ENCODE assay signal across 8 cellular contexts in the genomic region with DNA sequence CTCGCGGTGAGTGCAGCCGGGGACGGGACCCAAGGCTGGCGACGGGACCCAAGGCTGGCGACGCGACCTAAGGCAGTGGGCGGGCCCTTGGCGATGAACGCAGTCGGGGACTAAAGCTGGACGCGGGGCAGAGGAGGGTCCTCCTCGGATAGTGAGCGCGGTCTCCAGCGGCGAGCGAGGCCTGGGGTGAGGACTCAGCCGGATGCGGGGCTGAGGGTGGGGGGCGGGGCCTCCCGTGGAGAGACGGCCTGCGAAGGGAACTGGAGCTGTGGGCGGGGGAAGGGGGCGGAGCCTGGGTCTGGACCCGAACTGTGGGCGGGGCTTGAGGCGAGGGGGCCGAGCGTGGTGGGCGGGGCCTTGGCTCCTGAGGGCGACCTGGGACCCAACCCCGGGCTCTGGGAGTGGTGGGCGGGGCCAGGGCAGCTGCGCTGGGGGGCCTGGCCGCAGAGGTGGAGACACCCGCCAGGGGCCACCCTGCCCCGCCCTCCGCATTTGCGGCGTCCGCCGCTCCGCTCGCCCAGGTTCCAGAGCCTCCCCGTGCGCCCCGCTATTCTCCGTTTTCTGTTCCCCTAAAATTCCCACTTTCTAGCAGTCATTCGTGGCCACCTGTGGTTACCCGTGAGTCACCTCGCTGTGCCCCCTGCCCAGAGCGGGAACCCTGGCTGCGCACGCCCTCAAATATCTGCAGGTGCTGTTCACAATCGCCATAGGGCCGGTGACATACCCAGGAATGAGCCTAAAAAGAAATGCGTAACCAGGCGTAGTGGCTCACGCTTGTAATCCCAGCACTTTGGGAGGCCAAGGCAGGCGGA. TPM values are rescaled to one million over a fixed set of nuclear protein-coding genes. Genes with fewer than 3 reads are reported as not detected.
DNase-seq lines count a peak whose midpoint lies in the region; ATAC-seq and TF ChIP-seq lines count a peak whose summit lies in the region.

No MANE protein-coding gene starts in this region.

- no peaks in the 10 kb centered on the region for H3K9me3 ChIP-seq in gastroesophageal sphincter
- H3K9me3 ChIP-seq in neutrophil, result no peaks in the 10 kb centered on the region
- no peaks in the 10 kb centered on the region for H3K9me3 ChIP-seq in subcutaneous abdominal adipose tissue (ENCODE audit: control insufficient read depth in 5 of 5, low read length in 5 of 5)

- peak overlapping the region in 4 of 5 donors; percentile 53 to 86 (median 72) for H3K9ac ChIP-seq in subcutaneous abdominal adipose tissue (ENCODE audit: low read length in 5 of 5)

- 0 to 27% methylated on average over 9 to 11 of the region's 65 CpGs for WGBS in gastroesophageal sphincter (ENCODE audit: low coverage in 1 of 2), 2 donors

- peak; percentile 93 for ATAC-seq in gastroesophageal sphincter

- TF ChIP-seq CTCF in gastroesophageal sphincter (IDR thresholded peaks at IDR 0.05) (no peak), neutrophil (IDR thresholded peaks at IDR 0.05) (no peak)

- H3K27me3 ChIP-seq in gastroesophageal sphincter, result no peaks in the 10 kb centered on the region
- peaks cover 4% of the 10 kb centered on the region for H3K27me3 ChIP-seq in neutrophil
- H3K27me3 ChIP-seq in subcutaneous abdominal adipose tissue (ENCODE audit: control insufficient read depth in 5 of 5, insufficient read depth in 4 of 5, low read length in 5 of 5), result no peaks in the 10 kb centered on the region

- H3K36me3 ChIP-seq in gastroesophageal sphincter (no peaks in the 10 kb centered on the region), neutrophil (no peaks in the 10 kb centered on the region), subcutaneous abdominal adipose tissue (ENCODE audit: control insufficient read depth in 5 of 5, insufficient read depth in 5 of 5, low read length in 5 of 5) (no peaks in the 10 kb centered on the region)

- POLR2A ChIA-PET in HEK293T (lab: Yijun Ruan, JAX), result interaction anchor here (0.5 to 2.6 kb wide), 15 partner anchors 9 to 133 kb away, joined by 3 to 37 read pairs (median 3); a partner anchor contains a TSS

- H3K4me3 ChIP-seq in gastroesophageal sphincter (peak overlapping the region; percentile 47 to 89), neutrophil (ENCODE audit: low read depth in 1 of 2, low read length in 1 of 2) (peak overlapping the region; percentile 82 to 85), subcutaneous abdominal adipose tissue (ENCODE audit: low read depth in 1 of 5, low read length in 5 of 5) (peak overlapping the region; percentile 40 to 90 (median 80))

- peak overlapping the region; percentile 93 for H3K27ac Mint-ChIP-seq in activated naive CD4-positive, alpha-beta T cell treated with anti-CD3 and anti-CD28 coated beads, Interleukin-2, amount 10 ng/mL, durations not matched to agents 7 days and 5 days

- H3K36me3 Mint-ChIP-seq in activated naive CD4-positive, alpha-beta T cell treated with anti-CD3 and anti-CD28 coated beads, Interleukin-2, amount 10 ng/mL, durations not matched to agents 7 days and 5 days, result peaks cover 14% of the 10 kb centered on the region

- no peaks in the 10 kb centered on the region for H3K9me3 Mint-ChIP-seq in activated naive CD4-positive, alpha-beta T cell treated with anti-CD3 and anti-CD28 coated beads, Interleukin-2, amount 10 ng/mL, durations not matched to agents 7 days and 5 days

- peaks cover 0 to 30% (median 15%) of the 10 kb centered on the region in 3 donors for H3K4me1 ChIP-seq in gastroesophageal sphincter
- H3K4me1 ChIP-seq in neutrophil (ENCODE audit: control insufficient read depth in 1 of 2, insufficient read depth in 1 of 2, low read depth in 1 of 2, low read length in 1 of 2), result peaks cover 16 to 17% of the 10 kb centered on the region in 2 experiments
- H3K4me1 ChIP-seq in subcutaneous abdominal adipose tissue (ENCODE audit: control insufficient read depth in 5 of 5, insufficient read depth in 5 of 5, low read length in 5 of 5), result peaks cover 3 to 21% (median 19%) of the 10 kb centered on the region in 5 donors

- H3K27ac ChIP-seq in gastroesophageal sphincter (peak overlapping the region; percentile 88 to 99 (median 98)), neutrophil (peak overlapping the region; percentile 79), subcutaneous abdominal adipose tissue (ENCODE audit: low read depth, low read length) (peak overlapping the region; percentile 78)

- peak overlapping the region; percentile 89 for H3K4me3 Mint-ChIP-seq in activated naive CD4-positive, alpha-beta T cell treated with anti-CD3 and anti-CD28 coated beads, Interleukin-2, amount 10 ng/mL, durations not matched to agents 7 days and 5 days

- DNase-seq in GM03348 (ENCODE audit: low spot score) (peak; percentile 100), HEK293T (ENCODE audit: extremely low spot score) (peak; percentile 99), MV-4-11 (lab: John Stamatoyannopoulos, UW) (peak; percentile 91), SK-MEL-5 (ENCODE audit: low read depth, low spot score) (peak; percentile 96)
- peak; percentile 100 for DNase-seq in activated naive CD4-positive, alpha-beta T cell treated with anti-CD3 and anti-CD28 coated beads, Interleukin-2, amount 10 ng/mL, durations not matched to agents 7 days and 5 days

- no peak for TF ChIP-seq EP300 in gastroesophageal sphincter (IDR thresholded peaks at IDR 0.05)

- peak in 1 of 2 donors; percentile 37 for TF ChIP-seq POLR2A in gastroesophageal sphincter (IDR thresholded peaks at IDR 0.05)

- CTCF ChIA-PET in HEK293T (lab: Yijun Ruan, JAX), result interaction anchor here (0.8 to 1.5 kb wide), 5 partner anchors 9 to 185 kb away, joined by 3 to 5 read pairs (median 3); no protein-coding TSS in a partner anchor
- CTCF ChIA-PET in activated naive CD4-positive, alpha-beta T cell treated with anti-CD3 and anti-CD28 coated beads, Interleukin-2, amount 10 ng/mL, durations not matched to agents 7 days and 5 days (lab: Charles Lee), result interaction anchor here (0.8 to 2.6 kb wide), 6 partner anchors 13 to 189 kb away, joined by 3 to 6 read pairs (median 4); a partner anchor contains a TSS

- no peaks in the 10 kb centered on the region for H3K27me3 Mint-ChIP-seq in activated naive CD4-positive, alpha-beta T cell treated with anti-CD3 and anti-CD28 coated beads, Interleukin-2, amount 10 ng/mL, durations not matched to agents 7 days and 5 days

- in situ Hi-C loops in SK-MEL-5 (cut with HindIII; ENCODE audit: low pct_unique_long_range_greater_than_20kb, low sequenced_read_pairs), result no loop called here

- H3K4me1 Mint-ChIP-seq in activated naive CD4-positive, alpha-beta T cell treated with anti-CD3 and anti-CD28 coated beads, Interleukin-2, amount 10 ng/mL, durations not matched to agents 7 days and 5 days, result peaks cover 58% of the 10 kb centered on the region

TF ChIP-seq in HEK293T, 16 proteins besides CTCF, POLR2A, EP300 and RAD21:
- TF ChIP-seq L3MBTL2 (conservative IDR thresholded peaks at IDR 0.05), result peak; percentile 80
- no peak for TF ChIP-seq FOXA1 (IDR thresholded peaks at IDR 0.05)
- no peak for TF ChIP-seq ARNT (IDR thresholded peaks at IDR 0.05)

RNA-seq across cellular contexts. Expression of a gene that starts 0.5 kb away (rescaled TPM):
- total RNA-seq in SK-MEL-5 (2014; rRNA removed; shearing (Covaris generic)), result 22.7 and 23.4 TPM in 2 replicates
- polyA plus RNA-seq in SK-MEL-5 (2015; cell fraction: cytosol; rRNA removed), result 32.9 and 38.9 TPM in 2 replicates
- 71.9 and 78.8 TPM in 2 replicates for polyA plus RNA-seq in SK-MEL-5 (2015; cell fraction: nucleus; rRNA removed)
- 10 to 100 TPM; 25.2 to 35.6 (median 30.9) TPM for total RNA-seq in gastroesophageal sphincter

RNA-seq across cellular contexts. Expression of a gene that starts 13.2 kb away (rescaled TPM):
- 26.0 and 32.3 TPM in 2 replicates for total RNA-seq in SK-MEL-5 (2014; rRNA removed; shearing (Covaris generic))
- 42.7 and 64.0 TPM in 2 replicates for polyA plus RNA-seq in SK-MEL-5 (2015; cell fraction: cytosol; rRNA removed)
- 150 and 167 TPM in 2 replicates for polyA plus RNA-seq in SK-MEL-5 (2015; cell fraction: nucleus; rRNA removed)
- 10 to 100 TPM; 61.5 to 91.1 (median 74.7) TPM for total RNA-seq in gastroesophageal sphincter

RNA-seq across cellular contexts. Expression of a gene that starts 53.0 kb away (rescaled TPM):
- total RNA-seq in SK-MEL-5 (2014; rRNA removed; shearing (Covaris generic)), result 35.1 and 38.2 TPM in 2 replicates
- 14.6 and 17.4 TPM in 2 replicates for polyA plus RNA-seq in SK-MEL-5 (2015; cell fraction: cytosol; rRNA removed)
- polyA plus RNA-seq in SK-MEL-5 (2015; cell fraction: nucleus; rRNA removed), result 63.8 and 64.7 TPM in 2 replicates
- total RNA-seq in gastroesophageal sphincter, result 10 to 100 TPM; 50.9 to 80.7 (median 66.1) TPM

Comparison
In these comparisons a context has a peak if more than half of its experiments do, and no peak if none do; other contexts are left out.
1. Peak in every context shown above with its lines: DNase-seq, ATAC-seq, H3K4me3 ChIP-seq and H3K27ac ChIP-seq.